8 cellular contexts compared by ENCODE assay signal in genomic region chr3:41117398-41117870, GRCh38.
DNase-seq lines count a peak whose midpoint lies in the region; ATAC-seq and TF ChIP-seq lines count a peak whose summit lies in the region.

No MANE protein-coding gene starts in this region.

- peak overlapping the region; percentile 82 for H3K27ac Mint-ChIP-seq in activated CD8-positive, alpha-beta memory T cell treated with anti-CD3 and anti-CD28 coated beads, Interleukin-2, amount 10 ng/mL, durations not matched to agents 7 days and 5 days
- H3K27ac Mint-ChIP-seq in natural killer cell treated with Interleukin-12 subunit alpha and Interleukin-12 subunit beta and Interleukin-15 and Interleukin-18, amount 100 ng/mL, for 72 hours = peak overlapping the region; percentile 86 to 91
- H3K27ac Mint-ChIP-seq in progenitor cell of endocrine pancreas = no peak overlapping the region

- ATAC-seq in GM18861 (IDR thresholded peaks at IDR 0.05; ENCODE audit: unreplicated experiment) = peak; percentile 93
- ATAC-seq in HG03025 (IDR thresholded peaks at IDR 0.05; ENCODE audit: low FRiP score, unreplicated experiment) = peak; percentile 78
- peak; percentile 96 for ATAC-seq in activated CD8-positive, alpha-beta memory T cell treated with anti-CD3 and anti-CD28 coated beads, Interleukin-2, amount 10 ng/mL, durations not matched to agents 7 days and 5 days
- peak; percentile 93 to 96 for ATAC-seq in natural killer cell treated with Interleukin-12 subunit alpha and Interleukin-12 subunit beta and Interleukin-15 and Interleukin-18, amount 100 ng/mL, for 72 hours

- DNase-seq in NCI-H69 (lab: John Stamatoyannopoulos, UW) (peak; percentile 82), epidermal melanocyte (ENCODE audit: insufficient read length, low spot score) (peak; percentile 78), progenitor cell of endocrine pancreas (ENCODE audit: low spot score, unreplicated experiment) (no peak)
- peak; percentile 92 for DNase-seq in activated CD8-positive, alpha-beta memory T cell treated with anti-CD3 and anti-CD28 coated beads, Interleukin-2, amount 10 ng/mL, durations not matched to agents 7 days and 5 days
- peak; percentile 94 for DNase-seq in natural killer cell treated with Interleukin-12 subunit alpha and Interleukin-12 subunit beta and Interleukin-15 and Interleukin-18, amount 100 ng/mL, for 72 hours (ENCODE audit: low spot score)
- DNase-seq in stimulated activated naive CD4-positive, alpha-beta T cell treated with Interleukin-2 at 50 U/mL for 16 hours (lab: John Stamatoyannopoulos, UW) = peak; percentile 79

- no peak for TF ChIP-seq CTCF in progenitor cell of endocrine pancreas (IDR thresholded peaks at IDR 0.05; ENCODE audit: unreplicated experiment)

- peaks cover 2% of the 10 kb centered on the region for H3K27me3 Mint-ChIP-seq in activated CD8-positive, alpha-beta memory T cell treated with anti-CD3 and anti-CD28 coated beads, Interleukin-2, amount 10 ng/mL, durations not matched to agents 7 days and 5 days
- H3K27me3 Mint-ChIP-seq in natural killer cell treated with Interleukin-12 subunit alpha and Interleukin-12 subunit beta and Interleukin-15 and Interleukin-18, amount 100 ng/mL, for 72 hours = no peaks in the 10 kb centered on the region
- peaks cover 7% of the 10 kb centered on the region for H3K27me3 Mint-ChIP-seq in progenitor cell of endocrine pancreas

- peaks cover 18% of the 10 kb centered on the region for H3K4me1 Mint-ChIP-seq in activated CD8-positive, alpha-beta memory T cell treated with anti-CD3 and anti-CD28 coated beads, Interleukin-2, amount 10 ng/mL, durations not matched to agents 7 days and 5 days
- H3K4me1 Mint-ChIP-seq in natural killer cell treated with Interleukin-12 subunit alpha and Interleukin-12 subunit beta and Interleukin-15 and Interleukin-18, amount 100 ng/mL, for 72 hours (ENCODE audit: low read depth in 2 of 2) = peaks cover 22 to 23% of the 10 kb centered on the region in 2 donors
- H3K4me1 Mint-ChIP-seq in progenitor cell of endocrine pancreas (ENCODE audit: low read depth) = peaks cover 12% of the 10 kb centered on the region

- H3K36me3 Mint-ChIP-seq in activated CD8-positive, alpha-beta memory T cell treated with anti-CD3 and anti-CD28 coated beads, Interleukin-2, amount 10 ng/mL, durations not matched to agents 7 days and 5 days = no peaks in the 10 kb centered on the region
- no peaks in the 10 kb centered on the region for H3K36me3 Mint-ChIP-seq in natural killer cell treated with Interleukin-12 subunit alpha and Interleukin-12 subunit beta and Interleukin-15 and Interleukin-18, amount 100 ng/mL, for 72 hours
- no peaks in the 10 kb centered on the region for H3K36me3 Mint-ChIP-seq in progenitor cell of endocrine pancreas (ENCODE audit: insufficient read depth)

- H3K9me3 Mint-ChIP-seq in activated CD8-positive, alpha-beta memory T cell treated with anti-CD3 and anti-CD28 coated beads, Interleukin-2, amount 10 ng/mL, durations not matched to agents 7 days and 5 days (ENCODE audit: low read depth) = no peaks in the 10 kb centered on the region
- H3K9me3 Mint-ChIP-seq in natural killer cell treated with Interleukin-12 subunit alpha and Interleukin-12 subunit beta and Interleukin-15 and Interleukin-18, amount 100 ng/mL, for 72 hours = no peaks in the 10 kb centered on the region
- no peaks in the 10 kb centered on the region for H3K9me3 Mint-ChIP-seq in progenitor cell of endocrine pancreas (ENCODE audit: low read depth)

- no peak overlapping the region for H3K4me3 Mint-ChIP-seq in activated CD8-positive, alpha-beta memory T cell treated with anti-CD3 and anti-CD28 coated beads, Interleukin-2, amount 10 ng/mL, durations not matched to agents 7 days and 5 days
- peak overlapping the region; percentile 73 for H3K4me3 Mint-ChIP-seq in natural killer cell treated with Interleukin-12 subunit alpha and Interleukin-12 subunit beta and Interleukin-15 and Interleukin-18, amount 100 ng/mL, for 72 hours
- no peak overlapping the region for H3K4me3 Mint-ChIP-seq in progenitor cell of endocrine pancreas (ENCODE audit: low read depth)

- CTCF ChIA-PET in activated CD8-positive, alpha-beta memory T cell treated with anti-CD3 and anti-CD28 coated beads, Interleukin-2, amount 10 ng/mL, durations not matched to agents 7 days and 5 days (lab: Charles Lee) = interaction anchor here (1.0 to 1.1 kb wide), 2 partner anchors 9 to 537 kb away, joined by 3 read pairs; no protein-coding TSS in a partner anchor
